ENCODE assay signal across 26 cellular contexts in genomic region chr15:52369030-52369429, GRCh38.
"Had no signal": no experiment of that assay in that cellular context is flagged by ENCODE, and none has a peak within 500 bp of the region (broad histone marks: within the 10 kb centered on the region; RNA-seq: fewer than 3 reads in every experiment).

No MANE protein-coding gene starts in this region.

- H3K27me3 Mint-ChIP-seq: memory B cell; natural killer cell treated with Interleukin-12 subunit alpha and Interleukin-12 subunit beta and Interleukin-15 and Interleukin-18, amount 100 ng/mL, for 72 hours; progenitor cell of endocrine pancreas had no signal

- H3K27ac ChIP-seq: coronary artery, lower lobe of right lung, neural progenitor cell, ovary, skin epidermis, stomach, thoracic aorta, transverse colon had no signal

- H3K9me3 Mint-ChIP-seq: memory B cell; natural killer cell treated with Interleukin-12 subunit alpha and Interleukin-12 subunit beta and Interleukin-15 and Interleukin-18, amount 100 ng/mL, for 72 hours; neural progenitor cell had no signal

- ATAC-seq: lower lobe of right lung; natural killer cell treated with Interleukin-12 subunit alpha and Interleukin-12 subunit beta and Interleukin-15 and Interleukin-18, amount 100 ng/mL, for 72 hours; sciatic nerve had no signal

- H3K4me3 Mint-ChIP-seq: memory B cell; natural killer cell treated with Interleukin-12 subunit alpha and Interleukin-12 subunit beta and Interleukin-15 and Interleukin-18, amount 100 ng/mL, for 72 hours; neural progenitor cell had no signal

- H3K4me2 ChIP-seq: neural progenitor cell had no signal

- FAIRE-seq: islet of Langerhans had no signal

- H3K4me3 ChIP-seq: coronary artery, dorsolateral prefrontal cortex, heart right ventricle, lower lobe of right lung, neural progenitor cell, ovary, skin epidermis, stomach, thoracic aorta, transverse colon had no signal

- H3K36me3 ChIP-seq: ovary had no signal

- H3K9me3 ChIP-seq: heart right ventricle, lower lobe of right lung, ovary, stomach, thoracic aorta, transverse colon had no signal

- H3K27ac Mint-ChIP-seq: memory B cell; natural killer cell treated with Interleukin-12 subunit alpha and Interleukin-12 subunit beta and Interleukin-15 and Interleukin-18, amount 100 ng/mL, for 72 hours; neural progenitor cell; progenitor cell of endocrine pancreas had no signal

- H3K4me1 Mint-ChIP-seq: neural progenitor cell had no signal

- DNase-seq: dorsolateral prefrontal cortex; effector CD8-positive, alpha-beta T cell; foreskin melanocyte; heart right ventricle; hypothalamus; kidney glomerular epithelial cell; lower lobe of right lung; midbrain; nucleus accumbens; ovary; retina; stimulated activated CD4-positive, alpha-beta T cell treated with anti-CD3 and anti-CD28 coated beads, Interleukin-2, amount 100 ng/mL, for 24 hours; stimulated activated CD4-positive, alpha-beta T cell treated with anti-CD3 and anti-CD28 coated beads, Interleukin-4, amount 100 ng/mL, for 4 hours; stimulated activated naive CD4-positive, alpha-beta T cell; stomach; substantia nigra; transverse colon had no signal

- H3K4me1 ChIP-seq: lower lobe of right lung, neural progenitor cell, stomach, transverse colon had no signal

- H3K27me3 ChIP-seq: dorsolateral prefrontal cortex, heart right ventricle, neural progenitor cell, ovary, stomach, transverse colon had no signal
